Comparison of ENCODE assay signal across 2 cellular contexts in genomic region chr2:241546771-241547498, GRCh38.
TF ChIP-seq lines count a peak whose summit lies in the region.

No MANE protein-coding gene starts in this region.

TF ChIP-seq in HepG2, 621 proteins besides CTCF, POLR2A, EP300 and RAD21 (continues in another document):
- TF ChIP-seq FOXA1 (IDR thresholded peaks at IDR 0.05): no peak
- TF ChIP-seq FOXA1 (CRISPR knock-in tag; IDR thresholded peaks at IDR 0.05): no peak
- peak; percentile 51; the same call in 1 of the 2 replicates for TF ChIP-seq ZNF691 (CRISPR knock-in tag; IDR thresholded peaks at IDR 0.05; ENCODE audit: borderline replicate concordance, low read depth)
- TF ChIP-seq NR1H2 (CRISPR knock-in tag; IDR thresholded peaks at IDR 0.05; ENCODE audit: borderline replicate concordance, low read depth): peak; percentile 48; the same call in 1 of the 2 replicates
- TF ChIP-seq PATZ1 (CRISPR knock-in tag; IDR thresholded peaks at IDR 0.05): peak; percentile 56; the same call in 1 of the 2 replicates
- TF ChIP-seq ZNF350 (CRISPR knock-in tag; IDR thresholded peaks at IDR 0.05; ENCODE audit: borderline replicate concordance, low read depth): peak; percentile 26; the same call in 1 of the 2 replicates
- TF ChIP-seq BCLAF1 (IDR thresholded peaks at IDR 0.05): no peak
- no peak for TF ChIP-seq THAP9 (CRISPR knock-in tag; IDR thresholded peaks at IDR 0.05; ENCODE audit: borderline replicate concordance)
- 0 out of 2 replicates have a peak, but pooled peaks have one; percentile 15 for TF ChIP-seq SPEN (CRISPR knock-in tag; IDR thresholded peaks at IDR 0.05; ENCODE audit: low read depth)
- TF ChIP-seq ZNF883 (CRISPR knock-in tag; IDR thresholded peaks at IDR 0.05; ENCODE audit: not compliant biosample characterization): peak; percentile 50
- TF ChIP-seq ZNF10 (CRISPR knock-in tag; IDR thresholded peaks at IDR 0.05; ENCODE audit: borderline replicate concordance, low read depth): no peak
- no peak for TF ChIP-seq ZNF326 (CRISPR knock-in tag; IDR thresholded peaks at IDR 0.05; ENCODE audit: borderline replicate concordance)
- TF ChIP-seq ZFP82 (CRISPR knock-in tag; IDR thresholded peaks at IDR 0.05; ENCODE audit: borderline replicate concordance): no peak
- no peak for TF ChIP-seq PAF1 (CRISPR knock-in tag; IDR thresholded peaks at IDR 0.05)
- no peak for TF ChIP-seq NKX3-1 (CRISPR knock-in tag; IDR thresholded peaks at IDR 0.05)
- TF ChIP-seq ZBTB7A (CRISPR knock-in tag; IDR thresholded peaks at IDR 0.05): peak; percentile 82; the same call in 1 of the 2 replicates
- TF ChIP-seq TFDP2 (CRISPR knock-in tag; IDR thresholded peaks at IDR 0.05): peak; percentile 65
- TF ChIP-seq RARG (CRISPR knock-in tag; IDR thresholded peaks at IDR 0.05; ENCODE audit: low read depth): no peak
- TF ChIP-seq ZEB1 (IDR thresholded peaks at IDR 0.05; ENCODE audit: insufficient replicate concordance, low read depth): peak; percentile 53
- TF ChIP-seq ZNF292 (CRISPR knock-in tag; IDR thresholded peaks at IDR 0.05; ENCODE audit: borderline replicate concordance, low read depth): peak; percentile 56; the same call in 1 of the 2 replicates

TF ChIP-seq in K562, 482 proteins besides CTCF, POLR2A, EP300 and RAD21 (continues in another document):
- TF ChIP-seq GABPB2 (CRISPR knock-in tag; conservative IDR thresholded peaks at IDR 0.05): no peak
- TF ChIP-seq CXXC5 (CRISPR knock-in tag; IDR thresholded peaks at IDR 0.05): 0 out of 2 replicates have a peak, but pooled peaks have one; percentile 15
- TF ChIP-seq ZKSCAN3 (CRISPR knock-in tag; IDR thresholded peaks at IDR 0.05): no peak
- no peak for TF ChIP-seq THAP7 (CRISPR knock-in tag; IDR thresholded peaks at IDR 0.05)
- TF ChIP-seq ZNF77 (CRISPR knock-in tag; IDR thresholded peaks at IDR 0.05): no peak
- peak; percentile 48; the same call in 1 of the 2 replicates for TF ChIP-seq PKNOX1 (IDR thresholded peaks at IDR 0.05)
- no peak for TF ChIP-seq PBX2 (CRISPR knock-in tag; IDR thresholded peaks at IDR 0.05; ENCODE audit: low read depth)
- TF ChIP-seq PBX2 (tag; conservative IDR thresholded peaks at IDR 0.05; ENCODE audit: low read depth): peak; percentile 33; the same call in 1 of the 2 replicates
- no peak for TF ChIP-seq FOXO4 (CRISPR knock-in tag; IDR thresholded peaks at IDR 0.05)
- no peak for TF ChIP-seq RAD51 (IDR thresholded peaks at IDR 0.05; ENCODE audit: borderline replicate concordance, low read depth)
- no peak for TF ChIP-seq SNRNP70 (optimal IDR thresholded peaks at IDR 0.05; ENCODE audit: low read depth, low read length)
- no peak for TF ChIP-seq RBM39 (optimal IDR thresholded peaks at IDR 0.05; ENCODE audit: low read depth, low read length)
- TF ChIP-seq YY1 (IDR thresholded peaks at IDR 0.05; ENCODE audit: borderline replicate concordance in 1 of 3, control insufficient read depth in 1 of 3, extremely low read depth in 1 of 3, insufficient read depth in 3 of 3, insufficient read length in 1 of 3, insufficient replicate concordance in 2 of 3, low read depth in 1 of 3, low read length in 2 of 3): no peak
- no peak for TF ChIP-seq ZNF143 (CRISPR knock-in tag; IDR thresholded peaks at IDR 0.05)
- no peak for TF ChIP-seq E2F8 (IDR thresholded peaks at IDR 0.05; ENCODE audit: low read depth, partially characterized antibody)
- TF ChIP-seq ZNF431 (CRISPR knock-in tag; IDR thresholded peaks at IDR 0.05): no peak
- TF ChIP-seq TSC22D4 (tag; IDR thresholded peaks at IDR 0.05): no peak
- no peak for TF ChIP-seq ZBTB9 (CRISPR knock-in tag; IDR thresholded peaks at IDR 0.05)
- TF ChIP-seq ZBTB43 (CRISPR knock-in tag; IDR thresholded peaks at IDR 0.05): no peak
- no peak for TF ChIP-seq ZBTB34 (CRISPR knock-in tag; IDR thresholded peaks at IDR 0.05)
- no peak for TF ChIP-seq U2AF1 (optimal IDR thresholded peaks at IDR 0.05; ENCODE audit: low read depth, low read length)
- no peak for TF ChIP-seq MTA3 (IDR thresholded peaks at IDR 0.05; ENCODE audit: borderline replicate concordance)
- TF ChIP-seq CREB3 (tag; conservative IDR thresholded peaks at IDR 0.05; ENCODE audit: low read depth): 0 out of 2 replicates have a peak, but pooled peaks have one; percentile 48
- no peak for TF ChIP-seq NR3C1 (CRISPR knock-in tag; IDR thresholded peaks at IDR 0.05)
- no peak for TF ChIP-seq HSF4 (CRISPR knock-in tag; IDR thresholded peaks at IDR 0.05; ENCODE audit: borderline replicate concordance)
- no peak for TF ChIP-seq ELK3 (CRISPR knock-in tag; IDR thresholded peaks at IDR 0.05)
- no peak for TF ChIP-seq ETV5 (CRISPR knock-in tag; IDR thresholded peaks at IDR 0.05; ENCODE audit: low read depth)
- no peak for TF ChIP-seq CREB5 (CRISPR knock-in tag; IDR thresholded peaks at IDR 0.05)
- TF ChIP-seq SETDB1 (IDR thresholded peaks at IDR 0.05; ENCODE audit: low read length): no peak
- no peak for TF ChIP-seq FOXJ3 (CRISPR knock-in tag; IDR thresholded peaks at IDR 0.05)
- no peak for TF ChIP-seq LARP7 (IDR thresholded peaks at IDR 0.05)
- TF ChIP-seq HDAC3 (IDR thresholded peaks at IDR 0.05; ENCODE audit: borderline replicate concordance, partially characterized antibody): no peak
- TF ChIP-seq PHTF2 (CRISPR knock-in tag; IDR thresholded peaks at IDR 0.05): no peak
